26 cellular contexts compared by ENCODE assay signal in the genomic region with DNA sequence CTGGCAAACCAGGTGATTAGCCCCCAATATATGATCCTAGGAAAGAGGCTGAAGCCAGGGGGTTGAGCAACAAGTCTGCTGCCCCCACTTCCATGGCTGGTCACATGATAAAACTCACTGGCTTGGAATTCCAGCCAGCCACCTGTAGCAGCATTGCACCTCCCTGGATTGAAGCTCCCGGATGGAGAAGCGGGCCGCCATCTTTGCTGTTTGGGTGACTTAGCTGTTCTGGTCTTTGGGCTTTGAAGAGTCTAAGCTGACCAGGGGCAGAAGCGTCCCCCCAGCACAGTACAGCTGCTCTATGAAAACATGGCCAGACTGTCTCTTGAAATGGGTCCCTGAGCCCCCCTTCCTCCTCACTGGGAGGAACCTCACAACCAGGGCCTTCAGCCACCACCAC.
"Had no signal": no experiment of that assay in that cellular context is flagged by ENCODE, and none has a peak within 500 bp of the region (broad histone marks: within the 10 kb centered on the region; RNA-seq: fewer than 3 reads in every experiment).

No MANE protein-coding gene starts in this region.

- H3K4me3 Mint-ChIP-seq: immature natural killer cell; mesothelial cell of epicardium; naive B cell; natural killer cell; nephron progenitor cell; neural progenitor cell; stimulated activated memory B cell treated with anti-CD40 and anti-IgM and Interleukin-4, amounts not matched to agents 10 μg/mL and 1 μg/mL and 100 μg/mL, for 72 hours had no signal

- H3K9me3 Mint-ChIP-seq: nephron progenitor cell had no signal

- H3K4me1 ChIP-seq: heart left ventricle, left ventricle myocardium inferior, neural progenitor cell, right atrium auricular region, right lobe of liver, stomach, tibial artery, upper lobe of right lung had no signal

- ATAC-seq: heart left ventricle; natural killer cell; right lobe of liver; stimulated activated memory B cell treated with anti-CD40 and anti-IgM and Interleukin-4, amounts not matched to agents 10 μg/mL and 1 μg/mL and 100 μg/mL, for 72 hours; stimulated activated naive CD8-positive, alpha-beta T cell treated with anti-CD3 and anti-CD28 coated beads, Interleukin-15, Interleukin-2, amounts not matched to agents 100 U/mL and 50 U/mL, for 24 hours; upper lobe of right lung had no signal

- H3K9me3 ChIP-seq: left ventricle myocardium inferior, ovary, right atrium auricular region, right lobe of liver, thoracic aorta, tibial artery, upper lobe of right lung had no signal

- H3K4me2 ChIP-seq: neural progenitor cell had no signal

- H3K4me1 Mint-ChIP-seq: immature natural killer cell; mesothelial cell of epicardium; naive B cell; natural killer cell; nephron progenitor cell; neural progenitor cell; stimulated activated memory B cell treated with anti-CD40 and anti-IgM and Interleukin-4, amounts not matched to agents 10 μg/mL and 1 μg/mL and 100 μg/mL, for 72 hours had no signal

- FAIRE-seq: islet of Langerhans, urothelium cell line had no signal

- H3K27ac Mint-ChIP-seq: immature natural killer cell; mesothelial cell of epicardium; naive B cell; natural killer cell; nephron progenitor cell; neural progenitor cell; progenitor cell of endocrine pancreas; stimulated activated memory B cell treated with anti-CD40 and anti-IgM and Interleukin-4, amounts not matched to agents 10 μg/mL and 1 μg/mL and 100 μg/mL, for 72 hours had no signal

- H3K27ac ChIP-seq: heart left ventricle, left ventricle myocardium inferior, neural progenitor cell, ovary, right atrium auricular region, right lobe of liver, skin epidermis, stomach, thoracic aorta, tibial artery, upper lobe of right lung had no signal

- H3K27me3 Mint-ChIP-seq: naive B cell; progenitor cell of endocrine pancreas; stimulated activated memory B cell treated with anti-CD40 and anti-IgM and Interleukin-4, amounts not matched to agents 10 μg/mL and 1 μg/mL and 100 μg/mL, for 72 hours had no signal

- H3K36me3 ChIP-seq: heart left ventricle, left ventricle myocardium inferior, neural progenitor cell, ovary, right atrium auricular region, right lobe of liver, stomach, thoracic aorta, tibial artery, upper lobe of right lung had no signal

- H3K4me3 ChIP-seq: heart left ventricle, left ventricle myocardium inferior, lung, neural progenitor cell, ovary, right atrium auricular region, right lobe of liver, skin epidermis, stomach, thoracic aorta, tibial artery, upper lobe of right lung had no signal

- H2AFZ ChIP-seq: neural progenitor cell had no signal

- H3K9ac ChIP-seq: neural progenitor cell had no signal

- H3K36me3 Mint-ChIP-seq: immature natural killer cell; mesothelial cell of epicardium; naive B cell; natural killer cell; neural progenitor cell; stimulated activated memory B cell treated with anti-CD40 and anti-IgM and Interleukin-4, amounts not matched to agents 10 μg/mL and 1 μg/mL and 100 μg/mL, for 72 hours had no signal

- H3K27me3 ChIP-seq: heart left ventricle, neural progenitor cell, ovary, right atrium auricular region, right lobe of liver, stomach, tibial artery, upper lobe of right lung had no signal

- DNase-seq: hypothalamus; immature natural killer cell; left ventricle myocardium inferior; mesendoderm; naive B cell; natural killer cell; nephron progenitor cell; ovary; right lobe of liver; stimulated activated CD4-positive, alpha-beta T cell treated with anti-CD3 and anti-CD28 coated beads, Interleukin-4, amount 100 ng/mL, for 24 hours; stimulated activated naive CD8-positive, alpha-beta T cell treated with anti-CD3 and anti-CD28 coated beads, Interleukin-15, Interleukin-2, amounts not matched to agents 100 U/mL and 50 U/mL, for 24 hours; stomach; tibial artery; trophoblast cell; upper lobe of right lung had no signal
